In genomic region chr14:27739657-27740156, GRCh38 we compare ENCODE assay signal across 14 cellular contexts.
DNase-seq lines count a peak whose midpoint lies in the region; ATAC-seq and TF ChIP-seq lines count a peak whose summit lies in the region.
"Had no signal": no experiment of that assay in that cellular context is flagged by ENCODE, and none has a peak within 500 bp of the region (broad histone marks: within the 10 kb centered on the region; RNA-seq: fewer than 3 reads in every experiment).

No MANE protein-coding gene starts in this region.

- no peak overlapping the region for H3K27ac Mint-ChIP-seq in activated CD8-positive, alpha-beta T cell treated with anti-CD3 and anti-CD28 coated beads for 36 hours
- H3K27ac Mint-ChIP-seq: CD4-positive, alpha-beta memory T cell; T-helper 1 cell treated with Interleukin-12 subunit alpha and Interleukin-12 subunit beta and Interleukin-4 antibody, amounts not matched to agents 30 μg/mL and 1 μg/mL, for 36 hours had no signal

- TF ChIP-seq CTCF in LNCaP clone FGC (IDR thresholded peaks at IDR 0.05; ENCODE audit: control insufficient read depth, extremely low read depth, insufficient read depth) (no peak), lower lobe of right lung (IDR thresholded peaks at IDR 0.05) (no peak)
- no peak for TF ChIP-seq CTCF in activated CD8-positive, alpha-beta T cell treated with anti-CD3 and anti-CD28 coated beads for 36 hours (IDR thresholded peaks at IDR 0.05)

- no peak overlapping the region for H3K23ac ChIP-seq in mesendoderm (ENCODE audit: low read length)

- ATAC-seq in lower lobe of right lung, result peak; percentile 62 to 66
- ATAC-seq in activated CD8-positive, alpha-beta T cell treated with anti-CD3 and anti-CD28 coated beads for 36 hours, result no peak

- H3K56ac ChIP-seq in mesendoderm (ENCODE audit: low read length), result no peak overlapping the region

- no peak overlapping the region for H2BK120ac ChIP-seq in mesendoderm (ENCODE audit: low read depth, low read length)

- H3K9ac ChIP-seq in mesendoderm (ENCODE audit: low read length), result no peak overlapping the region

- H3K4ac ChIP-seq in mesendoderm (ENCODE audit: low read depth, low read length), result no peak overlapping the region

- H3K36me3 ChIP-seq in lower lobe of right lung (no peaks in the 10 kb centered on the region), mesendoderm (ENCODE audit: control insufficient read depth, insufficient read depth, low read length) (no peaks in the 10 kb centered on the region)

- no peak overlapping the region for H2BK15ac ChIP-seq in mesendoderm (replicated peaks; ENCODE audit: low read depth)

- POLR2A ChIA-PET in activated CD8-positive, alpha-beta T cell treated with anti-CD3 and anti-CD28 coated beads for 36 hours (lab: Charles Lee), result no interaction called here

- no peaks in the 10 kb centered on the region for H3K79me2 ChIP-seq in mesendoderm (ENCODE audit: control insufficient read depth, insufficient read depth, low read length)

- H3K4me1 ChIP-seq in lower lobe of right lung, result no peaks in the 10 kb centered on the region
- no peaks in the 10 kb centered on the region for H3K4me1 ChIP-seq in mesendoderm (ENCODE audit: control insufficient read depth, low read depth, low read length)

- no peak overlapping the region for H4K8ac ChIP-seq in mesendoderm (ENCODE audit: low read depth, low read length)

- no peaks in the 10 kb centered on the region for H3K4me1 Mint-ChIP-seq in activated CD8-positive, alpha-beta T cell treated with anti-CD3 and anti-CD28 coated beads for 36 hours (ENCODE audit: low read depth)
- H3K4me1 Mint-ChIP-seq: CD4-positive, alpha-beta memory T cell had no signal

- no peaks in the 10 kb centered on the region for H3K9me3 ChIP-seq in lower lobe of right lung

- intact Hi-C loops in lower lobe of right lung (cut with DNase I), result no loop called here
- intact Hi-C loops in activated CD8-positive, alpha-beta T cell treated with anti-CD3 and anti-CD28 coated beads for 36 hours (cut with micrococcal nuclease), result no loop called here

- peaks cover 16% of the 10 kb centered on the region for H3K9me3 Mint-ChIP-seq in activated CD8-positive, alpha-beta T cell treated with anti-CD3 and anti-CD28 coated beads for 36 hours

- H3K4me3 ChIP-seq in LNCaP clone FGC (ENCODE audit: low read depth, low read length), result no peak overlapping the region
- H3K4me3 ChIP-seq in lower lobe of right lung, result no peak overlapping the region
- no peak overlapping the region for H3K4me3 ChIP-seq in mesendoderm (ENCODE audit: low read length)

- H3K27ac ChIP-seq in lower lobe of right lung, result no peak overlapping the region
- no peak overlapping the region for H3K27ac ChIP-seq in mesendoderm (ENCODE audit: low read depth, low read length)

- CTCF ChIA-PET in activated CD8-positive, alpha-beta T cell treated with anti-CD3 and anti-CD28 coated beads for 36 hours (lab: Charles Lee), result no interaction called here

- H2AK5ac ChIP-seq in mesendoderm (ENCODE audit: low read length), result no peak overlapping the region

- H3K4me2 ChIP-seq in mesendoderm (ENCODE audit: low read length), result no peak overlapping the region

- no peak overlapping the region for H3K18ac ChIP-seq in mesendoderm (ENCODE audit: low read length)

- no peaks in the 10 kb centered on the region for H3K79me1 ChIP-seq in mesendoderm (ENCODE audit: low read length)

- H3K27me3 Mint-ChIP-seq in activated CD8-positive, alpha-beta T cell treated with anti-CD3 and anti-CD28 coated beads for 36 hours, result no peaks in the 10 kb centered on the region
- H3K27me3 Mint-ChIP-seq: CD4-positive, alpha-beta memory T cell had no signal

- H3K27me3 ChIP-seq in lower lobe of right lung (ENCODE audit: low read depth) (no peaks in the 10 kb centered on the region), mesendoderm (ENCODE audit: insufficient read depth, low read length, poor library complexity) (no peaks in the 10 kb centered on the region)

- H3K4me3 Mint-ChIP-seq in activated CD8-positive, alpha-beta T cell treated with anti-CD3 and anti-CD28 coated beads for 36 hours, result no peak overlapping the region
- H3K4me3 Mint-ChIP-seq: CD4-positive, alpha-beta memory T cell; T-helper 1 cell treated with Interleukin-12 subunit alpha and Interleukin-12 subunit beta and Interleukin-4 antibody, amounts not matched to agents 30 μg/mL and 1 μg/mL, for 36 hours had no signal

- DNase-seq in NCI-H345 (lab: John Stamatoyannopoulos, UW) (peak; percentile 34), NCI-H345 treated with DMSO at 0.1 percent for 48 hours (lab: John Stamatoyannopoulos, UW; ENCODE audit: unreplicated experiment) (no peak), LNCaP clone FGC (ENCODE audit: low read depth) (peak; percentile 8), NCI-H69 (lab: John Stamatoyannopoulos, UW) (peak; percentile 74), lower lobe of right lung (no peak), mesendoderm (no peak), NCI-H82 treated with DMSO at 0.1 percent for 48 hours (lab: John Stamatoyannopoulos, UW; ENCODE audit: unreplicated experiment) (no peak)
- no peak for DNase-seq in activated CD8-positive, alpha-beta T cell treated with anti-CD3 and anti-CD28 coated beads for 36 hours
- DNase-seq: CD4-positive, alpha-beta memory T cell; IMR-90; Kasumi-1; NCI-H187; NCI-H226 had no signal

- no peak overlapping the region for H2BK5ac ChIP-seq in mesendoderm (ENCODE audit: low read length)

- WGBS in mesendoderm (ENCODE audit: extremely low coverage, insufficient coverage, low lambda C conversion rate), result no CpG with 5 or more reads among the region's 1 CpG

- no peaks in the 10 kb centered on the region for H3K36me3 Mint-ChIP-seq in activated CD8-positive, alpha-beta T cell treated with anti-CD3 and anti-CD28 coated beads for 36 hours (ENCODE audit: low read depth)
- H3K36me3 Mint-ChIP-seq: CD4-positive, alpha-beta memory T cell had no signal

- no peak overlapping the region for H4K5ac ChIP-seq in mesendoderm (ENCODE audit: low read length)

Comparison
In these comparisons a context has a peak if more than half of its experiments do, and no peak if none do; other contexts are left out.
1. DNase-seq: peak in NCI-H345 (single experiment), LNCaP clone FGC (single experiment) and NCI-H69 (single experiment); none in NCI-H345 treated with DMSO at 0.1 percent for 48 hours (single experiment), lower lobe of right lung (single experiment), mesendoderm (single experiment), NCI-H82 treated with DMSO at 0.1 percent for 48 hours (single experiment) and activated CD8-positive, alpha-beta T cell treated with anti-CD3 and anti-CD28 coated beads for 36 hours (single experiment).